ENCODE assay signal across 1 cellular context in genomic region chr3:15886521-15886920, GRCh38.
TF ChIP-seq lines count a peak whose summit lies in the region.

No MANE protein-coding gene starts in this region.

TF ChIP-seq in HEK293, 187 proteins besides CTCF, POLR2A, EP300 and RAD21 (continued from another document):
- TF ChIP-seq ZNF366 (tag by site-specific recombination; conservative IDR thresholded peaks at IDR 0.05): peak; percentile 35; the same call in 1 of the 2 replicates
- no peak for TF ChIP-seq GLI2 (tag by site-specific recombination; IDR thresholded peaks at IDR 0.05; ENCODE audit: borderline replicate concordance, low read depth)
- no peak for TF ChIP-seq ZNF10 (tag by site-specific recombination; IDR thresholded peaks at IDR 0.05)
- TF ChIP-seq ZNF354C (tag by site-specific recombination; IDR thresholded peaks at IDR 0.05; ENCODE audit: borderline replicate concordance, low read depth): no peak
- TF ChIP-seq ZBTB49 (tag by site-specific recombination; IDR thresholded peaks at IDR 0.05; ENCODE audit: low read depth): no peak
- TF ChIP-seq, protein P1, sequence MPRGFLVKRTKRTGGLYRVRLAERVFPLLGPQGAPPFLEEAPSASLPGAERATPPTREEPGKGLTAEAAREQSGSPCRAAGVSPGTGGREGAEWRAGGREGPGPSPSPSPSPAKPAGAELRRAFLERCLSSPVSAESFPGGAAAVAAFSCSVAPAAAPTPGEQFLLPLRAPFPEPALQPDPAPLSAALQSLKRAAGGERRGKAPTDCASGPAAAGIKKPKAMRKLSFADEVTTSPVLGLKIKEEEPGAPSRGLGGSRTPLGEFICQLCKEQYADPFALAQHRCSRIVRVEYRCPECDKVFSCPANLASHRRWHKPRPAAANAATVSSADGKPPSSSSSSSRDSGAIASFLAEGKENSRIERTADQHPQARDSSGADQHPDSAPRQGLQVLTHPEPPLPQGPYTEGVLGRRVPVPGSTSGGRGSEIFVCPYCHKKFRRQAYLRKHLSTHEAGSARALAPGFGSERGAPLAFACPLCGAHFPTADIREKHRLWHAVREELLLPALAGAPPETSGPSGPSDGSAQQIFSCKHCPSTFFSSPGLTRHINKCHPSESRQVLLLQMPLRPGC (tag by site-specific recombination; IDR thresholded peaks at IDR 0.05): no peak
- peak; percentile 96 for TF ChIP-seq ZNF707 (tag by site-specific recombination; IDR thresholded peaks at IDR 0.05)
